ENCODE assay signal across 8 cellular contexts in the genomic region with DNA sequence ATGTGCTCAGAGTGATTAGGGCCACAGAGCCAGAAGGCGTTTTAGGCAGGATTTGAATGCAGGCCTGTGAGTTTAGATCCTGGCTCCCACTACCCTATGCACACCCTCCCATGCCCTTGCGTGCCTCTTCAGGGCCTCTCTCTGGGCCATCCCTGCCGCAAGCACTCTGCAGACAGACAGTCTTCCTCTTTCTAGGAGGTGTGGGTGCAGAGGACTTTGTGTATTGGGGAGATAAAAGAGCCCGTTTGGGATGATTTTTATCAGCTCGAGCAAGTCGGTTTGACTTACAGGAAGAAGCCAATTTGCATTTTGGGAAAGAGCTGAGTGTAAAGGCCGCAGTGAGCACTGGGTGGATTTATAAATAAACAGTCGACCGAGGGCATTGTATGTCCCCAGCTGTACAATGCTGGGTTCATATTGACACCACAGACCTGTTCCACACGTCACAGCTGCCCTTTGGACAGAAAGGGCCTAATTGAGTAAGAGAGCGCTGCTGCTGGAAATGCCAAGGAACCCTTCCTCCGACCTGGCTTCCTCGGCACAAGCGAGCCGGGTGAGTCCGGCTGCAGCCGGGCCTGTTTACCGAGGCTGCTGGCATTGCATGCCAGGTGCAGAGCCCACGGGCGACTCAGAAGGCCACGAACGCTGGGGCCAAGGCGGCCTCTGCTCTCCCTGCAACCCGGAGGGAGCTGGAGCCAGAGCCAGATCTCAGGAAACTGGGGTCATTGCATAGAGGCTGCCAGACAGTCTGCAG. TPM values are rescaled to one million over a fixed set of nuclear protein-coding genes. Genes with fewer than 3 reads are reported as not detected.
DNase-seq lines count a peak whose midpoint lies in the region; ATAC-seq and TF ChIP-seq lines count a peak whose summit lies in the region.

No MANE protein-coding gene starts in this region.

- H3K27ac ChIP-seq in fibroblast of lung (ENCODE audit: insufficient read depth, low read length): peak overlapping the region; percentile 79
- peak overlapping the region; percentile 81 for H3K27ac ChIP-seq in psoas muscle

- 11 to 23% (median 13%) methylated on average over 24 of the region's 24 CpGs for WGBS in psoas muscle, 3 donors

- H3K4me1 Mint-ChIP-seq in activated naive CD4-positive, alpha-beta T cell treated with anti-CD3 and anti-CD28 coated beads for 36 hours (ENCODE audit: low read depth): peaks cover 21% of the 10 kb centered on the region

- peak overlapping the region; percentile 57 for H3K27ac Mint-ChIP-seq in activated naive CD4-positive, alpha-beta T cell treated with anti-CD3 and anti-CD28 coated beads for 36 hours

- H2AFZ ChIP-seq in fibroblast of lung (ENCODE audit: low read length): no peak overlapping the region

- peaks cover 1% of the 10 kb centered on the region for H3K36me3 ChIP-seq in fibroblast of lung (ENCODE audit: control insufficient read depth, insufficient read depth, low read length)
- no peaks in the 10 kb centered on the region for H3K36me3 ChIP-seq in psoas muscle (ENCODE audit: insufficient read depth in 1 of 2, low read depth in 1 of 2)

- H3K4me1 ChIP-seq in fibroblast of lung (ENCODE audit: control insufficient read depth, extremely low read depth, insufficient read depth, low read length): peaks cover 29% of the 10 kb centered on the region
- peaks cover 69% of the 10 kb centered on the region for H3K4me1 ChIP-seq in psoas muscle

- H3K36me3 Mint-ChIP-seq in activated naive CD4-positive, alpha-beta T cell treated with anti-CD3 and anti-CD28 coated beads for 36 hours (ENCODE audit: low read depth): no peaks in the 10 kb centered on the region

- no peaks in the 10 kb centered on the region for H3K9me3 Mint-ChIP-seq in activated naive CD4-positive, alpha-beta T cell treated with anti-CD3 and anti-CD28 coated beads for 36 hours

- no peaks in the 10 kb centered on the region for H4K20me1 ChIP-seq in fibroblast of lung (ENCODE audit: control insufficient read depth, extremely low read depth, insufficient read depth, low read length)

- H3K4me3 Mint-ChIP-seq in activated naive CD4-positive, alpha-beta T cell treated with anti-CD3 and anti-CD28 coated beads for 36 hours: no peak overlapping the region

- DNase-seq in activated naive CD4-positive, alpha-beta T cell treated with anti-CD3 and anti-CD28 coated beads for 36 hours: no peak
- DNase-seq in activated naive CD4-positive, alpha-beta T cell treated with Interleukin-2 at 50 U/mL for 16 hours: no peak
- DNase-seq in NOMO-1 treated with DMSO at 0.1 percent for 48 hours (lab: John Stamatoyannopoulos, UW; ENCODE audit: unreplicated experiment): peak; percentile 74
- DNase-seq in fibroblast of lung (ENCODE audit: low read depth in 2 of 2): peak; percentile 75 to 96
- peak; percentile 68 to 83 for DNase-seq in psoas muscle
- DNase-seq in activated CD4-positive, alpha-beta T cell treated with anti-CD3 and anti-CD28 coated beads for 1 hour: no peak
- no peak for DNase-seq in NCI-H524 (lab: John Stamatoyannopoulos, UW)

- CTCF ChIA-PET in activated naive CD4-positive, alpha-beta T cell treated with anti-CD3 and anti-CD28 coated beads for 36 hours (lab: Charles Lee): interaction anchor here (1.5 kb wide), 1 partner anchor 101 kb away, joined by 5 read pairs; no protein-coding TSS in a partner anchor

- H3K9me3 ChIP-seq in fibroblast of lung (ENCODE audit: control insufficient read depth, insufficient read depth, low read depth, low read length) (no peaks in the 10 kb centered on the region), psoas muscle (no peaks in the 10 kb centered on the region)

- H3K27me3 Mint-ChIP-seq in activated naive CD4-positive, alpha-beta T cell treated with anti-CD3 and anti-CD28 coated beads for 36 hours (ENCODE audit: low read depth): no peaks in the 10 kb centered on the region

- TF ChIP-seq CTCF in fibroblast of lung (conservative IDR thresholded peaks at IDR 0.05 in 1 of 2, IDR thresholded peaks at IDR 0.05 in 1 of 2; ENCODE audit: low read depth in 1 of 2, low read length in 2 of 2) (no peak), psoas muscle (IDR thresholded peaks at IDR 0.05) (no peak)

- H3K4me3 ChIP-seq in fibroblast of lung (replicated peaks in 1 of 4; ENCODE audit: control extremely low read depth in 1 of 4, insufficient read depth in 1 of 4, low read depth in 3 of 4, low read length in 4 of 4) (no peak overlapping the region), psoas muscle (peak overlapping the region; percentile 19)

- peak overlapping the region; percentile 24 for H3K9ac ChIP-seq in fibroblast of lung (ENCODE audit: insufficient read depth, low read length)

- intact Hi-C loops in activated naive CD4-positive, alpha-beta T cell treated with anti-CD3 and anti-CD28 coated beads for 36 hours (cut with micrococcal nuclease): no loop called here
- intact Hi-C loops in psoas muscle (cut with DNase I): no loop called here

- H3K27me3 ChIP-seq in fibroblast of lung (ENCODE audit: control insufficient read depth, insufficient read depth, low read length): no peaks in the 10 kb centered on the region
- no peaks in the 10 kb centered on the region for H3K27me3 ChIP-seq in psoas muscle (ENCODE audit: insufficient read depth in 3 of 3, low read length in 2 of 3)

- peak overlapping the region; percentile 32 for H3K4me2 ChIP-seq in fibroblast of lung (ENCODE audit: extremely low read depth, insufficient read depth, low read length)

- ATAC-seq in psoas muscle: peak; percentile 72 to 89 (median 84)
- no peak for ATAC-seq in GM21619 (IDR thresholded peaks at IDR 0.05; ENCODE audit: unreplicated experiment)

- peaks cover 94% of the 10 kb centered on the region for H3K79me2 ChIP-seq in fibroblast of lung (ENCODE audit: control insufficient read depth, insufficient read depth, low read length)

RNA-seq across cellular contexts. Expression of gene ZMIZ1, which starts 25.1 kb away (rescaled TPM):
- total RNA-seq in activated naive CD4-positive, alpha-beta T cell treated with anti-CD3 and anti-CD28 coated beads for 36 hours: 10 to 100 TPM; 15.6 to 18.3 TPM
- total RNA-seq in fibroblast of lung (20.0 and 30.6 TPM in 2 replicates), psoas muscle (10 to 100 TPM; 30.0 to 37.6 (median 35.4) TPM)
- polyA plus RNA-seq in fibroblast of lung (6.3 and 18.1 TPM in 2 replicates), psoas muscle (10 to 100 TPM; 10.4 to 24.3 (median 22.0) TPM)
- polyA plus RNA-seq in fibroblast of lung (2012): 23.2 and 46.8 TPM in 2 replicates
- 130 and 178 TPM in 2 replicates for polyA minus RNA-seq in fibroblast of lung (ENCODE audit: low replicate concordance)

Comparison
In these comparisons a context has a peak if more than half of its experiments do, and no peak if none do; other contexts are left out.
1. DNase-seq: peak in NOMO-1 treated with DMSO at 0.1 percent for 48 hours (single experiment), fibroblast of lung (2 of 2) and psoas muscle (2 of 2); none in activated naive CD4-positive, alpha-beta T cell treated with anti-CD3 and anti-CD28 coated beads for 36 hours (single experiment), activated naive CD4-positive, alpha-beta T cell treated with Interleukin-2 at 50 U/mL for 16 hours (single experiment), activated CD4-positive, alpha-beta T cell treated with anti-CD3 and anti-CD28 coated beads for 1 hour (single experiment) and NCI-H524 (0 of 2).